ENCODE assay signal across 12 cellular contexts in the genomic region with DNA sequence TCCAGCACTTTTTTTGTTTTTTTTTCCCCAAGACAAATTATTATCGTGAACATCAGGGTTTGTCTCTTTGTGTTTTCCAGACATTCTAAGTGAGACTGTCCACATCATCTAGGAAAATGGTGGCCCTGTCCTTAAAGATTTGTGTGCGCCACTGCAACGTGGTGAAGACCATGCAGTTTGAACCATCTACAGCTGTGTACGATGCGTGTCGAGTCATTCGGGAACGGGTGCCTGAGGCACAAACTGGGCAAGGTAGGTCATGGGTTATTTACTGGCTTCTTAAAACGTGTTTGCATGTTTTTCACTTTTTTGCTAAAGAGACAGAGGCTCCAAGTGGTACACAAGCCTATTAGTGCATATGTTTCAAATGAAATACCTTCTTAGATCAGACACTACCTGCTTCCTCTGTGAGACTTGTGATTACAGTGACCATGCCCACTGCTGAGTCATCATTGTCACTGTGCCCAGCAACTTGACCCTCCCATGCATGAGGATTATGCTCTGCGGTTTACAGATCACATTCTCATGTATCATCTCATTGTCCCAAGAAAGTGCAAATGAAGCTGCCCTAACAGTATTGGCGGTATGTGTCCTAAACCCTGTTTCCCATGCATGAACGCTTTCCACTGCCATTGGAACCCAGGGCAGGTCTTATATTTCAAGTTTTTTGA.
DNase-seq lines count a peak whose midpoint lies in the region; ATAC-seq, FAIRE-seq and TF ChIP-seq lines count a peak whose summit lies in the region.
"Had no signal": no experiment of that assay in that cellular context is flagged by ENCODE, and none has a peak within 500 bp of the region (broad histone marks: within the 10 kb centered on the region; RNA-seq: fewer than 3 reads in every experiment).

No MANE protein-coding gene starts in this region.

- H3K79me2 ChIP-seq in GM23248 (ENCODE audit: insufficient read depth), result no peaks in the 10 kb centered on the region

- H2AFZ ChIP-seq in GM23248, result no peak overlapping the region

- H3K4me3 ChIP-seq in GM23248 (no peak overlapping the region), epithelial cell of esophagus (ENCODE audit: low read length) (no peak overlapping the region), retinal pigment epithelial cell (ENCODE audit: low read length) (no peak overlapping the region), kidney (ENCODE audit: low read length in 2 of 2) (no peak overlapping the region)

- in situ Hi-C loops in GM23248 (cut with MboI), result no loop called here

- FAIRE-seq in kidney (lab: Jason Lieb, UNC), result no peak
- FAIRE-seq: frontal cortex had no signal

- no peaks in the 10 kb centered on the region for H3K27me3 ChIP-seq in GM23248 (replicated peaks; ENCODE audit: insufficient read depth)

- H3K4me1 ChIP-seq in GM23248 (ENCODE audit: insufficient read depth) (peaks cover 17% of the 10 kb centered on the region; the same call in 1 of the 2 replicates), kidney (ENCODE audit: control insufficient read depth in 1 of 2, insufficient read depth in 1 of 2, low read depth in 1 of 2, low read length in 2 of 2) (peaks cover 0 to 3% of the 10 kb centered on the region in 2 donors)

- H3K9me2 ChIP-seq in GM23248 (ENCODE audit: insufficient read depth), result no peaks in the 10 kb centered on the region

- no peaks in the 10 kb centered on the region for H3F3A ChIP-seq in GM23248 (ENCODE audit: insufficient read depth)

- H3K36me3 ChIP-seq in GM23248 (ENCODE audit: low read depth), result no peaks in the 10 kb centered on the region
- H3K36me3 ChIP-seq in kidney (ENCODE audit: control insufficient read depth in 1 of 2, insufficient read depth in 2 of 2, low read length in 2 of 2), result peaks cover 0 to 2% of the 10 kb centered on the region in 2 donors

- ATAC-seq in GM18505 (IDR thresholded peaks at IDR 0.05; ENCODE audit: unreplicated experiment) (no peak), HG03025 (IDR thresholded peaks at IDR 0.05; ENCODE audit: low FRiP score, unreplicated experiment) (no peak)
- ATAC-seq: stimulated activated memory B cell treated with anti-CD40 and anti-IgM and Interleukin-4, amounts not matched to agents 10 μg/mL and 1 μg/mL and 100 μg/mL, for 72 hours had no signal

- TF ChIP-seq CTCF in epithelial cell of esophagus (IDR thresholded peaks at IDR 0.05; ENCODE audit: insufficient read depth, low read depth, low read length, missing control alignments) (no peak), retinal pigment epithelial cell (conservative IDR thresholded peaks at IDR 0.05; ENCODE audit: low read depth, low read length) (no peak), kidney (IDR thresholded peaks at IDR 0.05; ENCODE audit: borderline replicate concordance, extremely low read depth, insufficient read depth) (no peak)

- H3K27ac ChIP-seq in GM23248, result 0 out of 2 replicates have a peak overlapping the region, but pooled peaks have one; percentile 4
- H3K27ac ChIP-seq in kidney (ENCODE audit: low read depth in 2 of 2, low read length in 2 of 2), result no peak overlapping the region

- H3K9me3 ChIP-seq in GM23248 (ENCODE audit: low read depth) (no peaks in the 10 kb centered on the region), kidney (ENCODE audit: control insufficient read depth in 1 of 2, low read length in 2 of 2) (no peaks in the 10 kb centered on the region)

- no peak for TF ChIP-seq POLR2A in GM18505 (IDR thresholded peaks at IDR 0.05; ENCODE audit: borderline replicate concordance, extremely low read depth, insufficient read depth, insufficient read length)

- DNase-seq in GM23248 (peak; percentile 78), NCI-H748 treated with DMSO at 0.1 percent for 48 hours (lab: John Stamatoyannopoulos, UW) (peak; percentile 8), epithelial cell of esophagus (ENCODE audit: low read depth) (peak; percentile 79), retinal pigment epithelial cell (ENCODE audit: low read depth) (peak; percentile 81), kidney (no peak), NCI-H1105 treated with DMSO at 0.1 percent for 48 hours (lab: John Stamatoyannopoulos, UW) (no peak)
- DNase-seq: activated T-cell treated with anti-CD3 and anti-CD28 coated beads, Interleukin-2, amount 50 U/mL, for 1 hour; occipital lobe had no signal

- H4K20me1 ChIP-seq in GM23248 (ENCODE audit: insufficient read depth), result no peaks in the 10 kb centered on the region

- H3K9ac ChIP-seq in GM23248 (no peak overlapping the region), kidney (ENCODE audit: low read length in 2 of 2) (no peak overlapping the region)

- H3K4me2 ChIP-seq in GM23248 (ENCODE audit: unreplicated experiment), result no peak overlapping the region

- intact Hi-C loops in kidney (cut with DNase I), result no loop called here

- WGBS in GM23248 (ENCODE audit: low coverage in 1 of 2, low lambda C conversion rate in 2 of 2, missing lambda C conversion rate in 2 of 2), 2 experiments, result 87 to 88% methylated on average over 12 of the region's 12 CpGs

Comparison
In these comparisons a context has a peak if more than half of its experiments do, and no peak if none do; other contexts are left out.
1. DNase-seq: peak in GM23248 (single experiment), NCI-H748 treated with DMSO at 0.1 percent for 48 hours (single experiment), epithelial cell of esophagus (single experiment) and retinal pigment epithelial cell (single experiment); none in kidney (single experiment) and NCI-H1105 treated with DMSO at 0.1 percent for 48 hours (single experiment).